In the genomic region with DNA sequence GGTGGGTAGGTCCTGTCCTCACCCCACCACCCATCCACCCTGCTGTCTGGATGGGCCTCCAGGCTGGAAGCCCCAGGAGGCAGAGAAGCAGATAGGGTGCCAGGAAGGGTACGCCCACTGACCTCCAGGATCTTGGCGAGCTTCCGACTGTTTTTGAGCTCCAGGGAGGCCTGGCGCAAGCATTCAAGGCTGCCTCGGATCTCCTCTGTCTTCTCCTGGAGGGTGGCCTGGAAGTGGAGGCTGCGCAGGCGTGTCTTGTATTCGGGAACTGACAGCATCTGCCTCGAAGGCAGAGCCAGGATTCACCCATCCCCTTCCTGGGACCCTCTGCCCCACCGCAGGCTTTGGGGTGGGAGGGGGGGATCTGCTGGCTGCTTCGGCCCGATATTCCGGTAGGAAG, we compare ENCODE assay signal across 10 cellular contexts. TPM values are rescaled to one million over a fixed set of nuclear protein-coding genes. Genes with fewer than 3 reads are reported as not detected.
DNase-seq lines count a peak whose midpoint lies in the region; ATAC-seq and TF ChIP-seq lines count a peak whose summit lies in the region.
"Had no signal": no experiment of that assay in that cellular context is flagged by ENCODE, and none has a peak within 500 bp of the region (broad histone marks: within the 10 kb centered on the region; RNA-seq: fewer than 3 reads in every experiment).

No MANE protein-coding gene starts in this region.

- H3K36me3 ChIP-seq in KMS-11 (ENCODE audit: insufficient read depth) (no peaks in the 10 kb centered on the region), esophagus squamous epithelium (no peaks in the 10 kb centered on the region), prostate gland (no peaks in the 10 kb centered on the region)

- BruUV-seq in Calu3 (replicated peaks; lab: Mats Ljungman, UMichigan): TSS peak; percentile 45

- H3K27ac ChIP-seq in KMS-11 (no peak overlapping the region), esophagus squamous epithelium (peak overlapping the region in 3 of 4 donors; percentile 95 to 96 (median 95)), prostate gland (peak overlapping the region in 1 of 2 donors; percentile 94)

- H3K27ac Mint-ChIP-seq in Calu3 (ENCODE audit: unreplicated experiment): no peak overlapping the region
- H3K27ac Mint-ChIP-seq: HFFc6 had no signal

- H2AFZ ChIP-seq in KMS-11 (ENCODE audit: low read depth): peak overlapping the region; percentile 97; the same call in 1 of the 2 replicates

- peak overlapping the region; percentile 84 for H3K4me3 Mint-ChIP-seq in Calu3 (ENCODE audit: low read depth, unreplicated experiment)

- intact Hi-C loops in Calu3 (cut with micrococcal nuclease; ENCODE audit: unreplicated experiment): no loop called here
- intact Hi-C loops in esophagus squamous epithelium (cut with DNase I): no loop called here
- intact Hi-C loops in prostate gland (cut with DNase I): no loop called here

- TF ChIP-seq CTCF in Calu3 (IDR thresholded peaks at IDR 0.05; ENCODE audit: unreplicated experiment) (no peak), KMS-11 (conservative IDR thresholded peaks at IDR 0.05; ENCODE audit: low read depth, low read length) (no peak), esophagus squamous epithelium (IDR thresholded peaks at IDR 0.05) (no peak), prostate gland (IDR thresholded peaks at IDR 0.05) (no peak)

- TF ChIP-seq POLR2A in esophagus squamous epithelium (IDR thresholded peaks at IDR 0.05) (no peak), prostate gland (IDR thresholded peaks at IDR 0.05) (no peak)

- no peak for ATAC-seq in esophagus mucosa
- no peak for ATAC-seq in GM21619 (IDR thresholded peaks at IDR 0.05; ENCODE audit: unreplicated experiment)

- H3K36me3 Mint-ChIP-seq in Calu3 (ENCODE audit: insufficient read depth, unreplicated experiment): peaks cover 20% of the 10 kb centered on the region

- WGBS in esophagus squamous epithelium, 2 donors: 100% methylated on average over 1 of the region's 13 CpGs; no CpG with 5 or more reads in 1 of the 2 donors
- WGBS in prostate gland: 46% methylated on average over 12 of the region's 13 CpGs

- H3K4me1 ChIP-seq in KMS-11 (ENCODE audit: low read depth, poor library complexity, severe bottlenecking): no peaks in the 10 kb centered on the region
- H3K4me1 ChIP-seq in esophagus squamous epithelium: peaks cover 7 to 20% (median 11%) of the 10 kb centered on the region in 3 donors
- no peaks in the 10 kb centered on the region for H3K4me1 ChIP-seq in prostate gland (replicated peaks)

- no peak overlapping the region for H3K9ac ChIP-seq in KMS-11

- no peak overlapping the region for H3K4me3 ChIP-seq in KMS-11 (IDR thresholded peaks at IDR 0.05; ENCODE audit: insufficient read depth, low read depth, low read length)
- H3K4me3 ChIP-seq in esophagus squamous epithelium: peak overlapping the region; percentile 43 to 90 (median 76)
- peak overlapping the region; percentile 54 to 76 for H3K4me3 ChIP-seq in prostate gland

- H3K9me3 ChIP-seq in esophagus squamous epithelium (no peaks in the 10 kb centered on the region), prostate gland (no peaks in the 10 kb centered on the region)

- CTCF ChIA-PET in Calu3 (lab: Charles Lee): interaction anchor here (0.5 kb wide), 1 partner anchor 17 kb away, joined by 3 read pairs; no protein-coding TSS in a partner anchor

- no peaks in the 10 kb centered on the region; the same call in 1 of the 2 replicates for H3K27me3 ChIP-seq in KMS-11 (ENCODE audit: insufficient read depth, low read depth)
- H3K27me3 ChIP-seq in esophagus squamous epithelium: no peaks in the 10 kb centered on the region
- no peaks in the 10 kb centered on the region for H3K27me3 ChIP-seq in prostate gland (replicated peaks; ENCODE audit: insufficient read depth)

- H3K4me1 Mint-ChIP-seq in Calu3 (ENCODE audit: low read depth, unreplicated experiment): peaks cover 7% of the 10 kb centered on the region

- H3K9me3 Mint-ChIP-seq in Calu3 (ENCODE audit: low read depth, unreplicated experiment): no peaks in the 10 kb centered on the region
- H3K9me3 Mint-ChIP-seq: HFFc6 had no signal

- peak overlapping the region; percentile 75; the same call in 1 of the 2 replicates for H3K4me2 ChIP-seq in KMS-11

- peaks cover 24% of the 10 kb centered on the region for H3K27me3 Mint-ChIP-seq in Calu3 (ENCODE audit: unreplicated experiment)

- H3K79me2 ChIP-seq in KMS-11 (ENCODE audit: insufficient read depth, low read depth): no peaks in the 10 kb centered on the region

- no peaks in the 10 kb centered on the region for H4K20me1 ChIP-seq in KMS-11 (ENCODE audit: insufficient read depth)

- DNase-seq in Calu3 (no peak), esophagus squamous epithelium (lab: John Stamatoyannopoulos, UW) (no peak), prostate gland (ENCODE audit: low spot score) (no peak), NCI-H2227 treated with DMSO at 0.1 percent for 48 hours (lab: John Stamatoyannopoulos, UW) (no peak), D341Med (ENCODE audit: low spot score) (no peak)
- DNase-seq: HFFc6 had no signal

RNA-seq across cellular contexts. Expression of a gene that starts 18.9 kb away (rescaled TPM):
- total RNA-seq in Calu3 (2022): 292 and 301 TPM in 2 replicates
- total RNA-seq in esophagus squamous epithelium: 10 to 100 TPM; 53.4 to 92.3 (median 65.8) TPM
- total RNA-seq in prostate gland: 100 to 1,000 TPM in 1 of 2 donors, 10 to 100 TPM in 1; 75.2 to 117 TPM
- 74.5 TPM for total RNA-seq in esophagus mucosa

RNA-seq across cellular contexts. Expression of a gene that starts 48.4 kb away (rescaled TPM):
- total RNA-seq in Calu3 (2022): 1.2 and 1.4 TPM in 2 replicates
- 1 to 10 TPM in 1 of 4 donors, under 1 TPM in 2, not detected in 1; 0.38 to 1.1 (median 0.44) TPM for total RNA-seq in esophagus squamous epithelium
- total RNA-seq in prostate gland: 1 to 10 TPM in 1 of 2 donors, under 1 TPM in 1; 0.73 to 2.6 TPM
- 0.12 TPM for total RNA-seq in esophagus mucosa
- total RNA-seq: fibroblast of villous mesenchyme, HFFc6 had no signal

RNA-seq across cellular contexts. Expression of a gene that starts 55.1 kb away (rescaled TPM):
- total RNA-seq in Calu3 (2022): 36.8 and 38.1 TPM in 2 replicates
- 10 to 100 TPM in 3 of 4 donors, 1 to 10 TPM in 1; 7.1 to 12.4 (median 10.6) TPM for total RNA-seq in esophagus squamous epithelium
- 10 to 100 TPM in 1 of 2 donors, 1 to 10 TPM in 1; 9.7 to 20.4 TPM for total RNA-seq in prostate gland
- 11.2 TPM for total RNA-seq in esophagus mucosa
